In genomic region chr9:97638666-97639065, GRCh38 we compare ENCODE assay signal across 10 cellular contexts. TPM values are rescaled to one million over a fixed set of nuclear protein-coding genes. Genes with fewer than 3 reads are reported as not detected.
DNase-seq lines count a peak whose midpoint lies in the region; ATAC-seq and TF ChIP-seq lines count a peak whose summit lies in the region.
"Had no signal": no experiment of that assay in that cellular context is flagged by ENCODE, and none has a peak within 500 bp of the region (broad histone marks: within the 10 kb centered on the region; RNA-seq: fewer than 3 reads in every experiment).

No MANE protein-coding gene starts in this region.

- H3K9ac ChIP-seq in mammary epithelial cell (ENCODE audit: insufficient read depth, low read length), result no peak overlapping the region
- H3K9ac ChIP-seq: BLaER1 treated with 17β-estradiol and CSF1 and Interleukin-3, amounts not matched to agents 10 nM and 100 nM had no signal

- H3K36me3 Mint-ChIP-seq in activated T-cell treated with anti-CD3 and anti-CD28 coated beads, Interleukin-2, amount 50 U/mL, for 24 hours (ENCODE audit: low read depth), result peaks cover 85% of the 10 kb centered on the region

- H3K27ac Mint-ChIP-seq in activated T-cell treated with anti-CD3 and anti-CD28 coated beads, Interleukin-2, amount 50 U/mL, for 24 hours, result peak overlapping the region; percentile 76

- DNase-seq in activated T-cell treated with anti-CD3 and anti-CD28 coated beads, Interleukin-2, amount 50 U/mL, for 24 hours, result no peak
- no peak for DNase-seq in activated T-cell treated with anti-CD3 and anti-CD28 coated beads, Interleukin-2, amount 50 U/mL, for 48 hours
- peak; percentile 22 for DNase-seq in MV-4-11 (lab: John Stamatoyannopoulos, UW)
- no peak for DNase-seq in mammary epithelial cell
- no peak for DNase-seq in psoas muscle
- no peak for DNase-seq in NCI-H1048 (lab: John Stamatoyannopoulos, UW)
- DNase-seq in NCI-H1694 (lab: John Stamatoyannopoulos, UW), result no peak
- DNase-seq: NCI-H1105 had no signal

- H3K27me3 Mint-ChIP-seq in activated T-cell treated with anti-CD3 and anti-CD28 coated beads, Interleukin-2, amount 50 U/mL, for 24 hours, result no peaks in the 10 kb centered on the region

- no peak overlapping the region for H2AFZ ChIP-seq in mammary epithelial cell (ENCODE audit: low read depth, low read length)

- H3K9me3 Mint-ChIP-seq in activated T-cell treated with anti-CD3 and anti-CD28 coated beads, Interleukin-2, amount 50 U/mL, for 24 hours, result no peaks in the 10 kb centered on the region

- H3K79me2 ChIP-seq in mammary epithelial cell (ENCODE audit: insufficient read depth, low read length), result peaks cover 94% of the 10 kb centered on the region

- dilution Hi-C loops in mammary epithelial cell (cut with HindIII; ENCODE audit: low sequenced_read_pairs), result no loop called here

- WGBS in mammary epithelial cell (ENCODE audit: low coverage, missing lambda C conversion rate), result 67% methylated on average over 3 of the region's 3 CpGs
- 44 to 51% (median 45%) methylated on average over 3 of the region's 3 CpGs for WGBS in psoas muscle, 3 donors

- in situ Hi-C loops in mammary epithelial cell (cut with MboI; ENCODE audit: low sequenced_read_pairs in 2 of 2), result no loop called here

- H3K4me3 ChIP-seq in mammary epithelial cell (replicated peaks in 1 of 3; ENCODE audit: insufficient read depth in 1 of 3, low read depth in 2 of 3, low read length in 3 of 3) (no peak overlapping the region), psoas muscle (peak overlapping the region; percentile 20)
- H3K4me3 ChIP-seq: BLaER1 treated with 17β-estradiol and CSF1 and Interleukin-3, amounts not matched to agents 10 nM and 100 nM had no signal

- H4K20me1 ChIP-seq in mammary epithelial cell (ENCODE audit: insufficient read depth, low read length), result no peaks in the 10 kb centered on the region

- CTCF ChIA-PET in mammary epithelial cell (lab: Charles Lee; ENCODE audit: low non-redundant PET), result no interaction called here

- H3K9me3 ChIP-seq in mammary epithelial cell (replicated peaks; ENCODE audit: insufficient read depth, low read length), result no peaks in the 10 kb centered on the region
- H3K9me3 ChIP-seq in psoas muscle, result no peaks in the 10 kb centered on the region
- H3K9me3 ChIP-seq: BLaER1 treated with 17β-estradiol and CSF1 and Interleukin-3, amounts not matched to agents 10 nM and 100 nM had no signal

- H3K36me3 ChIP-seq in mammary epithelial cell (ENCODE audit: insufficient read depth, low read length), result peaks cover 9% of the 10 kb centered on the region
- H3K36me3 ChIP-seq in psoas muscle (ENCODE audit: insufficient read depth in 1 of 2, low read depth in 1 of 2), result peaks cover 5 to 31% of the 10 kb centered on the region in 2 donors

- H3K4me1 Mint-ChIP-seq in activated T-cell treated with anti-CD3 and anti-CD28 coated beads, Interleukin-2, amount 50 U/mL, for 24 hours (ENCODE audit: low read depth), result peaks cover 53% of the 10 kb centered on the region

- no TSS peak for BruUV-seq in mammary epithelial cell (replicated peaks; lab: Mats Ljungman, UMichigan)

- intact Hi-C loops in mammary epithelial cell (cut with micrococcal nuclease) (no loop called here), psoas muscle (cut with DNase I) (no loop called here)

- no peak overlapping the region for H3K4me3 Mint-ChIP-seq in activated T-cell treated with anti-CD3 and anti-CD28 coated beads, Interleukin-2, amount 50 U/mL, for 24 hours

- H3K27ac ChIP-seq in mammary epithelial cell (ENCODE audit: insufficient read depth, low read depth, low read length) (no peak overlapping the region), psoas muscle (peak overlapping the region; percentile 27)
- H3K27ac ChIP-seq: BLaER1 treated with 17β-estradiol and CSF1 and Interleukin-3, amounts not matched to agents 10 nM and 100 nM had no signal

- H3K27me3 ChIP-seq in mammary epithelial cell (ENCODE audit: insufficient read depth, low read length) (no peaks in the 10 kb centered on the region), psoas muscle (ENCODE audit: insufficient read depth in 3 of 3, low read length in 2 of 3) (no peaks in the 10 kb centered on the region)
- H3K27me3 ChIP-seq: BLaER1 treated with 17β-estradiol and CSF1 and Interleukin-3, amounts not matched to agents 10 nM and 100 nM had no signal

- TF ChIP-seq CTCF in mammary epithelial cell (conservative IDR thresholded peaks at IDR 0.05 in 1 of 2, IDR thresholded peaks at IDR 0.05 in 1 of 2; ENCODE audit: extremely low read depth in 1 of 2, insufficient read depth in 1 of 2, low read depth in 1 of 2, low read length in 2 of 2) (peak; percentile 14 to 32), psoas muscle (IDR thresholded peaks at IDR 0.05) (no peak)

- H3K4me2 ChIP-seq in mammary epithelial cell (ENCODE audit: insufficient read depth, low read depth, low read length), result no peak overlapping the region

- no peak for ATAC-seq in psoas muscle
- ATAC-seq in HG02571 (IDR thresholded peaks at IDR 0.05; ENCODE audit: unreplicated experiment), result no peak

- H3K4me1 ChIP-seq in mammary epithelial cell (ENCODE audit: insufficient read depth, low read length) (peaks cover 12% of the 10 kb centered on the region), psoas muscle (peaks cover 59% of the 10 kb centered on the region)

RNA-seq across cellular contexts. Expression of gene NCBP1, which starts 5.0 kb away (rescaled TPM):
- total RNA-seq in mammary epithelial cell (10 to 100 TPM; 26.3 to 36.3 TPM), psoas muscle (10 to 100 TPM; 14.6 to 22.1 (median 17.5) TPM)
- polyA plus RNA-seq in mammary epithelial cell (19.6 TPM), psoas muscle (10 to 100 TPM in 2 of 3 donors, 1 to 10 TPM in 1; 7.1 to 11.8 (median 10.8) TPM)
- 32.4 TPM for polyA minus RNA-seq in mammary epithelial cell

RNA-seq across cellular contexts. Expression of gene TSTD2, which starts 5.5 kb away (rescaled TPM):
- total RNA-seq in mammary epithelial cell, result 10 to 100 TPM; 16.5 to 18.0 TPM
- polyA plus RNA-seq in mammary epithelial cell, result 9.9 TPM
- polyA minus RNA-seq in mammary epithelial cell, result 16.9 TPM
- total RNA-seq in psoas muscle, result 10 to 100 TPM; 17.1 to 22.9 (median 19.4) TPM
- 10 to 100 TPM; 16.2 to 22.7 (median 17.4) TPM for polyA plus RNA-seq in psoas muscle

RNA-seq across cellular contexts. Expression of gene XPA, which starts 58.5 kb away (rescaled TPM):
- 1 to 10 TPM; 3.7 to 7.6 TPM for total RNA-seq in mammary epithelial cell
- 1.4 TPM for polyA plus RNA-seq in mammary epithelial cell
- not detected for polyA minus RNA-seq in mammary epithelial cell
- total RNA-seq in psoas muscle, result 10 to 100 TPM in 3 of 4 donors, 1 to 10 TPM in 1; 9.0 to 17.6 (median 10.9) TPM
- 10 to 100 TPM in 1 of 3 donors, 1 to 10 TPM in 2; 5.2 to 12.8 (median 8.5) TPM for polyA plus RNA-seq in psoas muscle
